In the genomic region with DNA sequence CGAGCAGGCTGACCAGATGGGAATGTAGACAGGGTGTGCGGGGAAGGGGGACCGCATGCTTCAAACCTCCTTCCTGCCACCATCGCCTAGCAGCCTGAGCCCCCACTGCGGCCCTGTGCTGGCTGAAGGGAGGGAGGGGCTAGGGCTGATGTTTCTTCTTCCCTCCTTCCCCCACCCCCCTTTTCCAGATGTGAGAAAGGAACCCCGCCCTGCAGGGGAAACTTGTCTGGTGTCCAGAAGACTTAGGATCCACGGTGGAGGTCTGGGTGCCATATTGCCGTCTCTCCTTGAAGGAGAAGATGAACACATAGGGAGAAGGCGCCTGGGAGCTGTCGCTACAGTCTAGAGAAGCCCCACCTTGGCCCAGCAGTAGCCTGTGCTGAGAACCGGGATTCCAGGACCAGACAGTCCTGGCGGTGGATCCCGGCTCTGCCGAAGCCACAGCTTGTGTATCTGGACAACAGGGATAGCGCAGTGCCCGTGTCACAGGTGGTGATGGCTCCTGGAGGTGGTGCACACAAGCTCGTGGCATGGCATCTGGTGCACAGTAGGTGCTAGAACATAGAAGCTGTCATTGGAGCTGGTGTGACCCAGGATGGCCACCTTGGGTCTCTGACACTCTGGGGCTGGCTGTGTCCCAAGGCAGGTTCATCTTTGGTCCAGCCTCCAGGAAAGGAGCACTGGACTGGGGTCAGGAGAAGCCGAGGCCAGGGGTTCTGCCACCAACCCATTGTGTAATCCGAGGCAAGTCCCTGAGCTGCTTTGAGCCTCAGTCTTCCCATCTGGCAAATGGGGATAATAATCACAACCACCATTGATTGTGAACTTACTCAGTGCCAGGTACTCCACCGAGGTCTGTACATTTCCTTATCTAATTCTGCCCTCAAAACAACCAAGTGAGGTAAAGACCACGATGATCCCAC, we compare ENCODE assay signal across 10 cellular contexts.
DNase-seq lines count a peak whose midpoint lies in the region; ATAC-seq and TF ChIP-seq lines count a peak whose summit lies in the region.
"Had no signal": no experiment of that assay in that cellular context is flagged by ENCODE, and none has a peak within 500 bp of the region (broad histone marks: within the 10 kb centered on the region; RNA-seq: fewer than 3 reads in every experiment).

No MANE protein-coding gene starts in this region.

- no peak for ATAC-seq in Right ventricle myocardium inferior
- ATAC-seq in Right ventricle myocardium superior (ENCODE audit: poor library complexity) = no peak
- ATAC-seq in naive thymus-derived CD8-positive, alpha-beta T cell = no peak
- no peak for ATAC-seq in upper lobe of right lung
- ATAC-seq: stimulated activated naive CD8-positive, alpha-beta T cell treated with anti-CD3 and anti-CD28 coated beads, Interleukin-15, Interleukin-2, amounts not matched to agents 100 U/mL and 50 U/mL, for 24 hours had no signal

- TF ChIP-seq CTCF in upper lobe of right lung (IDR thresholded peaks at IDR 0.05) = no peak

- peak overlapping the region in 3 of 10 donors; percentile 19 to 86 (median 51) for H3K4me3 Mint-ChIP-seq in naive thymus-derived CD8-positive, alpha-beta T cell

- H3K4me3 ChIP-seq in effector memory CD4-positive, alpha-beta T cell (ENCODE audit: insufficient read depth, low read depth, low read length, poor library complexity, severe bottlenecking) = no peak overlapping the region
- H3K4me3 ChIP-seq in upper lobe of right lung = no peak overlapping the region

- H3K4me1 Mint-ChIP-seq in naive thymus-derived CD8-positive, alpha-beta T cell = peaks cover 12 to 52% (median 37%) of the 10 kb centered on the region in 4 donors

- peak overlapping the region in 9 of 10 donors; percentile 96 to 99 (median 98) for H3K27ac Mint-ChIP-seq in naive thymus-derived CD8-positive, alpha-beta T cell

- H3K9me3 ChIP-seq in effector memory CD4-positive, alpha-beta T cell (ENCODE audit: control insufficient read depth, low read length) = no peaks in the 10 kb centered on the region
- no peaks in the 10 kb centered on the region for H3K9me3 ChIP-seq in upper lobe of right lung

- peaks cover 0 to 3% (median 0%) of the 10 kb centered on the region in 5 donors for H3K27me3 Mint-ChIP-seq in naive thymus-derived CD8-positive, alpha-beta T cell

- DNase-seq in Right ventricle myocardium inferior (ENCODE audit: missing footprints) = peak; percentile 42
- no peak for DNase-seq in Right ventricle myocardium superior
- no peak for DNase-seq in effector memory CD4-positive, alpha-beta T cell
- DNase-seq in naive thymus-derived CD8-positive, alpha-beta T cell = no peak
- DNase-seq in upper lobe of right lung = no peak
- no peak for DNase-seq in T-helper 9 cell
- DNase-seq in ACHN = no peak
- DNase-seq in activated effector memory CD4-positive, alpha-beta T cell treated with Interleukin-2 at 50 U/mL for 16 hours = no peak
- DNase-seq: NCI-H2029 had no signal

- intact Hi-C loops in Right ventricle myocardium inferior (cut with DNase I) = loop anchor here (10.0 kb wide), 2 partner anchors 160 to 240 kb away; a partner anchor contains a TSS
- intact Hi-C loops in Right ventricle myocardium superior (cut with DNase I) = no loop called here
- intact Hi-C loops in upper lobe of right lung (cut with DNase I) = no loop called here

- in situ Hi-C loops in ACHN (cut with HindIII; ENCODE audit: low pct_ligation_motif_present, low pct_unique_long_range_greater_than_20kb, low sequenced_read_pairs) = no loop called here

- no peaks in the 10 kb centered on the region for H3K36me3 ChIP-seq in effector memory CD4-positive, alpha-beta T cell (ENCODE audit: control insufficient read depth, insufficient read depth, low read length)
- H3K36me3 ChIP-seq in upper lobe of right lung = no peaks in the 10 kb centered on the region

- peaks cover 20% of the 10 kb centered on the region for H3K4me1 ChIP-seq in effector memory CD4-positive, alpha-beta T cell (ENCODE audit: control insufficient read depth, insufficient read depth, low read length, poor library complexity, severe bottlenecking)
- H3K4me1 ChIP-seq in upper lobe of right lung = peaks cover 21% of the 10 kb centered on the region

- peak overlapping the region; percentile 98 for H3K27ac ChIP-seq in effector memory CD4-positive, alpha-beta T cell (ENCODE audit: insufficient read depth, low read length, poor library complexity, severe bottlenecking)
- H3K27ac ChIP-seq in upper lobe of right lung = peak overlapping the region; percentile 99

- peaks cover 0 to 8% (median 3%) of the 10 kb centered on the region in 9 donors for H3K9me3 Mint-ChIP-seq in naive thymus-derived CD8-positive, alpha-beta T cell

- H3K36me3 Mint-ChIP-seq in naive thymus-derived CD8-positive, alpha-beta T cell = peaks cover 0 to 5% (median 0%) of the 10 kb centered on the region in 3 donors

- no peaks in the 10 kb centered on the region for H3K27me3 ChIP-seq in effector memory CD4-positive, alpha-beta T cell (replicated peaks; ENCODE audit: control insufficient read depth, insufficient read depth, low read length, poor library complexity, severe bottlenecking)
- no peaks in the 10 kb centered on the region for H3K27me3 ChIP-seq in upper lobe of right lung

- POLR2A ChIA-PET in naive thymus-derived CD8-positive, alpha-beta T cell (lab: Charles Lee) = interaction anchor here (0.6 to 5.2 kb wide), 7 partner anchors 22 to 247 kb away, joined by 3 to 37 read pairs (median 4); no protein-coding TSS in a partner anchor
